12 cellular contexts compared by ENCODE assay signal in genomic region chr3:53084310-53085001, GRCh38. TPM values are rescaled to one million over a fixed set of nuclear protein-coding genes. Genes with fewer than 3 reads are reported as not detected.
DNase-seq lines count a peak whose midpoint lies in the region; ATAC-seq and TF ChIP-seq lines count a peak whose summit lies in the region.
"Had no signal": no experiment of that assay in that cellular context is flagged by ENCODE, and none has a peak within 500 bp of the region (broad histone marks: within the 10 kb centered on the region; RNA-seq: fewer than 3 reads in every experiment).

No MANE protein-coding gene starts in this region.

- no peaks in the 10 kb centered on the region for H3K27me3 Mint-ChIP-seq in activated T-helper 2 cell treated with anti-CD3 and anti-CD28 coated beads, Interferon-gamma antibody, Interleukin-2, Interleukin-4, amounts not matched to agents 10 μg/mL and 5 μg/mL and 100 μg/mL, durations not matched to agents 14 hours and 24 hours and 36 hours (ENCODE audit: low read depth)

- H3K9me3 ChIP-seq in right atrium auricular region (no peaks in the 10 kb centered on the region), smooth muscle cell (replicated peaks; ENCODE audit: low read depth) (no peaks in the 10 kb centered on the region)
- H3K9me3 ChIP-seq: lower lobe of right lung had no signal

- H3K79me2 ChIP-seq in smooth muscle cell (ENCODE audit: low read depth) = no peaks in the 10 kb centered on the region

- no peak overlapping the region for H2AFZ ChIP-seq in smooth muscle cell (ENCODE audit: low read depth)

- WGBS in smooth muscle cell (ENCODE audit: low lambda C conversion rate) = 68% methylated on average over 12 of the region's 12 CpGs

- H4K20me1 ChIP-seq in smooth muscle cell (ENCODE audit: low read depth) = no peaks in the 10 kb centered on the region

- ATAC-seq in sciatic nerve = peak; percentile 12
- no peak for ATAC-seq in HG02798 (IDR thresholded peaks at IDR 0.05; ENCODE audit: poor library complexity, unreplicated experiment)
- ATAC-seq: lower lobe of right lung had no signal

- H3K27me3 ChIP-seq in right atrium auricular region (no peaks in the 10 kb centered on the region), smooth muscle cell (ENCODE audit: low read depth) (no peaks in the 10 kb centered on the region)

- H3K4me3 ChIP-seq in right atrium auricular region (peak overlapping the region in 1 of 2 donors; percentile 0), smooth muscle cell (no peak overlapping the region)
- H3K4me3 ChIP-seq: lower lobe of right lung had no signal

- TF ChIP-seq CTCF in right atrium auricular region (IDR thresholded peaks at IDR 0.05) (no peak), smooth muscle cell (IDR thresholded peaks at IDR 0.05; ENCODE audit: borderline replicate concordance, insufficient read depth, poor library complexity, severe bottlenecking) (no peak)

- peaks cover 6% of the 10 kb centered on the region for H3K36me3 Mint-ChIP-seq in activated T-helper 2 cell treated with anti-CD3 and anti-CD28 coated beads, Interferon-gamma antibody, Interleukin-2, Interleukin-4, amounts not matched to agents 10 μg/mL and 5 μg/mL and 100 μg/mL, durations not matched to agents 14 hours and 24 hours and 36 hours (ENCODE audit: low read depth)

- H3K36me3 ChIP-seq in right atrium auricular region (no peaks in the 10 kb centered on the region), smooth muscle cell (ENCODE audit: low read depth) (no peaks in the 10 kb centered on the region)

- no peaks in the 10 kb centered on the region for H3K4me1 Mint-ChIP-seq in activated T-helper 2 cell treated with anti-CD3 and anti-CD28 coated beads, Interferon-gamma antibody, Interleukin-2, Interleukin-4, amounts not matched to agents 10 μg/mL and 5 μg/mL and 100 μg/mL, durations not matched to agents 14 hours and 24 hours and 36 hours (ENCODE audit: low read depth)

- peaks cover 0 to 26% of the 10 kb centered on the region in 2 donors for H3K4me1 ChIP-seq in right atrium auricular region
- H3K4me1 ChIP-seq in smooth muscle cell (ENCODE audit: low read depth) = no peaks in the 10 kb centered on the region
- H3K4me1 ChIP-seq: lower lobe of right lung had no signal

- no peak overlapping the region for H3K4me2 ChIP-seq in smooth muscle cell

- intact Hi-C loops in activated T-helper 2 cell treated with anti-CD3 and anti-CD28 coated beads, Interferon-gamma antibody, Interleukin-2, Interleukin-4, amounts not matched to agents 10 μg/mL and 5 μg/mL and 100 μg/mL, durations not matched to agents 14 hours and 24 hours and 36 hours (cut with micrococcal nuclease) = no loop called here
- intact Hi-C loops in sciatic nerve (cut with DNase I) = no loop called here

- H3K27ac ChIP-seq in right atrium auricular region = peak overlapping the region; percentile 73 to 86
- H3K27ac ChIP-seq in smooth muscle cell (ENCODE audit: low read depth) = no peak overlapping the region
- H3K27ac ChIP-seq: lower lobe of right lung had no signal

- peak; percentile 48 for DNase-seq in activated CD8-positive, alpha-beta memory T cell treated with anti-CD3 and anti-CD28 coated beads, Interleukin-2, amount 50 U/mL, for 48 hours
- DNase-seq in activated CD8-positive, alpha-beta memory T cell treated with anti-CD3 and anti-CD28 coated beads for 24 hours = no peak
- no peak for DNase-seq in activated T-helper 2 cell treated with anti-CD3 and anti-CD28 coated beads, Interferon-gamma antibody, Interleukin-2, Interleukin-4, amounts not matched to agents 10 μg/mL and 5 μg/mL and 100 μg/mL, durations not matched to agents 14 hours and 24 hours and 36 hours (ENCODE audit: low spot score)
- DNase-seq in right atrium auricular region (ENCODE audit: low spot score) (peak; percentile 63), sciatic nerve (ENCODE audit: low spot score) (peak; percentile 48), smooth muscle cell (lab: John Stamatoyannopoulos, UW; ENCODE audit: unreplicated experiment) (no peak), HPDE6-E6E7 (ENCODE audit: extremely low spot score) (no peak)
- DNase-seq: activated CD4-positive, alpha-beta T cell treated with anti-CD3 and anti-CD28 coated beads, Interleukin-2, amount 50 U/mL, for 48 hours; lower lobe of right lung; SHP77 treated with DMSO at 0.1 percent for 48 hours; small intestine had no signal

- H3F3A ChIP-seq in smooth muscle cell (ENCODE audit: low read depth) = no peaks in the 10 kb centered on the region

- H3K4me3 Mint-ChIP-seq in activated T-helper 2 cell treated with anti-CD3 and anti-CD28 coated beads, Interferon-gamma antibody, Interleukin-2, Interleukin-4, amounts not matched to agents 10 μg/mL and 5 μg/mL and 100 μg/mL, durations not matched to agents 14 hours and 24 hours and 36 hours (ENCODE audit: low read depth) = no peak overlapping the region

- no peaks in the 10 kb centered on the region for H3K9me3 Mint-ChIP-seq in activated T-helper 2 cell treated with anti-CD3 and anti-CD28 coated beads, Interferon-gamma antibody, Interleukin-2, Interleukin-4, amounts not matched to agents 10 μg/mL and 5 μg/mL and 100 μg/mL, durations not matched to agents 14 hours and 24 hours and 36 hours

- H3K9ac ChIP-seq in smooth muscle cell (ENCODE audit: low read depth) = no peak overlapping the region

- H3K27ac Mint-ChIP-seq in activated T-helper 2 cell treated with anti-CD3 and anti-CD28 coated beads, Interferon-gamma antibody, Interleukin-2, Interleukin-4, amounts not matched to agents 10 μg/mL and 5 μg/mL and 100 μg/mL, durations not matched to agents 14 hours and 24 hours and 36 hours = peak overlapping the region; percentile 17

RNA-seq across cellular contexts. Expression of gene SFMBT1, which starts 38.6 kb away (rescaled TPM):
- 23.4 and 24.3 TPM in 2 replicates for total RNA-seq in activated T-helper 2 cell treated with anti-CD3 and anti-CD28 coated beads, Interferon-gamma antibody, Interleukin-2, Interleukin-4, amounts not matched to agents 10 μg/mL and 5 μg/mL and 100 μg/mL, durations not matched to agents 14 hours and 24 hours and 36 hours
- total RNA-seq in right atrium auricular region (10 to 100 TPM; 16.7 to 17.4 TPM), sciatic nerve (12.0 TPM), smooth muscle cell (2.2 and 2.4 TPM in 2 replicates)
- polyA plus RNA-seq in smooth muscle cell = 1.3 and 1.4 TPM in 2 replicates

RNA-seq across cellular contexts. Expression of gene RFT1, which starts 45.8 kb away (rescaled TPM):
- total RNA-seq in activated T-helper 2 cell treated with anti-CD3 and anti-CD28 coated beads, Interferon-gamma antibody, Interleukin-2, Interleukin-4, amounts not matched to agents 10 μg/mL and 5 μg/mL and 100 μg/mL, durations not matched to agents 14 hours and 24 hours and 36 hours = 36.4 and 38.8 TPM in 2 replicates
- total RNA-seq in right atrium auricular region = 1 to 10 TPM; 6.2 to 6.8 TPM
- total RNA-seq in sciatic nerve = 21.3 TPM
- total RNA-seq in smooth muscle cell = 13.3 and 16.4 TPM in 2 replicates
- polyA plus RNA-seq in smooth muscle cell = 25.7 and 30.1 TPM in 2 replicates

Comparison
In these comparisons a context has a peak if more than half of its experiments do, and no peak if none do; other contexts are left out.
1. DNase-seq: peak in activated CD8-positive, alpha-beta memory T cell treated with anti-CD3 and anti-CD28 coated beads, Interleukin-2, amount 50 U/mL, for 48 hours (single experiment), right atrium auricular region (single experiment) and sciatic nerve (single experiment); none in activated CD8-positive, alpha-beta memory T cell treated with anti-CD3 and anti-CD28 coated beads for 24 hours (single experiment), activated T-helper 2 cell treated with anti-CD3 and anti-CD28 coated beads, Interferon-gamma antibody, Interleukin-2, Interleukin-4, amounts not matched to agents 10 μg/mL and 5 μg/mL and 100 μg/mL, durations not matched to agents 14 hours and 24 hours and 36 hours (single experiment), smooth muscle cell (single experiment) and HPDE6-E6E7 (single experiment).